ENCODE assay signal across 8 cellular contexts in genomic region chr5:90015584-90016018, GRCh38.
DNase-seq lines count a peak whose midpoint lies in the region; ATAC-seq, FAIRE-seq and TF ChIP-seq lines count a peak whose summit lies in the region.

No MANE protein-coding gene starts in this region.

- no peaks in the 10 kb centered on the region for H3K79me2 ChIP-seq in astrocyte (ENCODE audit: insufficient read depth, low read length)

- H3K4me1 Mint-ChIP-seq in astrocyte (ENCODE audit: low read depth, unreplicated experiment) = peaks cover 25% of the 10 kb centered on the region

- H3K27ac Mint-ChIP-seq in astrocyte (ENCODE audit: unreplicated experiment) = peak overlapping the region; percentile 97

- FAIRE-seq in astrocyte (lab: Jason Lieb, UNC) = peak; percentile 89

- ATAC-seq in Right ventricle myocardium inferior (peak; percentile 37), Right ventricle myocardium superior (ENCODE audit: poor library complexity) (no peak), HG03135 (IDR thresholded peaks at IDR 0.05; ENCODE audit: unreplicated experiment) (peak; percentile 91)

- TF ChIP-seq CTCF in astrocyte (IDR thresholded peaks at IDR 0.05; ENCODE audit: insufficient read depth, low read depth, low read length) (no peak), tibial artery (IDR thresholded peaks at IDR 0.05) (no peak), ovary (IDR thresholded peaks at IDR 0.05) (no peak)

- H3K9ac ChIP-seq in astrocyte (ENCODE audit: low read length) = peak overlapping the region; percentile 51

- no peaks in the 10 kb centered on the region for H3K36me3 ChIP-seq in astrocyte (ENCODE audit: insufficient read depth, low read length)
- H3K36me3 ChIP-seq in tibial artery = no peaks in the 10 kb centered on the region
- no peaks in the 10 kb centered on the region for H3K36me3 ChIP-seq in ovary

- H3K27me3 ChIP-seq in astrocyte (ENCODE audit: insufficient read depth, low read length) (no peaks in the 10 kb centered on the region), tibial artery (no peaks in the 10 kb centered on the region), ovary (no peaks in the 10 kb centered on the region)

- H3K9me3 ChIP-seq in astrocyte (ENCODE audit: insufficient read depth, low read depth, low read length) (no peaks in the 10 kb centered on the region), tibial artery (no peaks in the 10 kb centered on the region), ovary (no peaks in the 10 kb centered on the region)

- H3K4me3 ChIP-seq in astrocyte (ENCODE audit: insufficient read depth, low read depth, low read length) (no peak overlapping the region), tibial artery (no peak overlapping the region), ovary (no peak overlapping the region)

- H3K4me1 ChIP-seq in astrocyte (ENCODE audit: insufficient read depth, low read length) (peaks cover 13% of the 10 kb centered on the region), tibial artery (peaks cover 0 to 46% (median 10%) of the 10 kb centered on the region in 4 donors), ovary (ENCODE audit: insufficient read depth) (no peaks in the 10 kb centered on the region)

- no peaks in the 10 kb centered on the region for H3K36me3 Mint-ChIP-seq in astrocyte (ENCODE audit: low read depth, unreplicated experiment)

- H2AFZ ChIP-seq in astrocyte (ENCODE audit: low read depth, low read length) = peak overlapping the region; percentile 7

- TF ChIP-seq POLR2A in ovary (IDR thresholded peaks at IDR 0.05) = no peak

- peak overlapping the region; percentile 67 for H3K4me2 ChIP-seq in astrocyte (ENCODE audit: low read length)

- 6 to 28% (median 10%) methylated on average over 3 of the region's 3 CpGs for WGBS in ovary, 3 donors

- H4K20me1 ChIP-seq in astrocyte (ENCODE audit: insufficient read depth, low read length) = no peaks in the 10 kb centered on the region

- no peaks in the 10 kb centered on the region for H3K27me3 Mint-ChIP-seq in astrocyte (ENCODE audit: low read depth, unreplicated experiment)

- peak overlapping the region; percentile 52 for H3K4me3 Mint-ChIP-seq in astrocyte (ENCODE audit: unreplicated experiment)

- intact Hi-C loops in Right ventricle myocardium inferior (cut with DNase I) (no loop called here), Right ventricle myocardium superior (cut with DNase I) (no loop called here), tibial artery (cut with DNase I; ENCODE audit: low total_unique reads) (no loop called here), ovary (cut with DNase I) (no loop called here)

- DNase-seq in Right ventricle myocardium inferior (ENCODE audit: missing footprints) = no peak
- no peak for DNase-seq in Right ventricle myocardium superior
- DNase-seq in astrocyte (ENCODE audit: low read depth) = peak; percentile 73
- DNase-seq in tibial artery = no peak
- no peak for DNase-seq in central memory CD4-positive, alpha-beta T cell
- DNase-seq in islet precursor cell = no peak
- no peak for DNase-seq in ovary

- no peaks in the 10 kb centered on the region for H3K9me3 Mint-ChIP-seq in astrocyte (ENCODE audit: unreplicated experiment)

- H3K27ac ChIP-seq in astrocyte (ENCODE audit: low read depth, low read length) = peak overlapping the region; percentile 63
- peak overlapping the region; percentile 42 to 64 for H3K27ac ChIP-seq in tibial artery
- H3K27ac ChIP-seq in ovary = no peak overlapping the region

- no peak for TF ChIP-seq EP300 in ovary (IDR thresholded peaks at IDR 0.05)

Comparison
In these comparisons a context has a peak if more than half of its experiments do, and no peak if none do; other contexts are left out.
1. H3K27ac ChIP-seq: peak in astrocyte (single experiment) and tibial artery (2 of 2); none in ovary (0 of 2).